In the genomic region with DNA sequence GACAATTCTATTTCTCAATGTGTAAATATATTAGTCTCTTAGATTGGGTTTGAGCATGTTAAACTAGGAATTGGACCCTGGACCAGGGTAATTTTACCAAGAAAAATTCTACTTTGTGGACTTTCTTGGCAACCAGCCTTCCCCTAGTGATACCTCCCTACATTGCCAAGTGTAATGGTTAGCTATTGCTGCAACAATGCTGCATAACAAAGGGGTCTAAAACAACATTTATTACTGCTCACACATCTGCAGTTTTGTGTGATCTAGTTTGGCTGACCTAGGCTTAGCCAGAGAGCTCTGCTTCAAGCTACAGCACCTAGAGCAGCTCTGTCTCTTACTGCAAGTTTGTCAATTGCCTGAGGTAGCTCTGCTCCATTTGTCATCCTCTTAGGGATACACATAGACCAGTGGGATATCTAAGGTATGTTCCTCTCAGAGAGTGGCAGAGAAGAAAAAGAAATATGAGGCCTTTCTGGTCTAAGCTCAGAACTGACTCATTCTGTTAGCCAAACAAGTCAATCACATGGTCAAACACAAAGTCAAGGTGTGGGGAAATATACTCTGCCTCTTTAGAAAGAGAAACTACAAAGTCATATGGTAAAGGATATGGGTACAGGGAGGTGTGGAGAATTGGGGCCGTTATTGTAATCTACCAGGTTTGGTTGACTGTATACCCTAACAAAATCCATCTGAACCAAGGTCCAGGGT, we compare ENCODE assay signal across 18 cellular contexts. TPM values are rescaled to one million over a fixed set of nuclear protein-coding genes. Genes with fewer than 3 reads are reported as not detected.
DNase-seq lines count a peak whose midpoint lies in the region; ATAC-seq and TF ChIP-seq lines count a peak whose summit lies in the region.
"Had no signal": no experiment of that assay in that cellular context is flagged by ENCODE, and none has a peak within 500 bp of the region (broad histone marks: within the 10 kb centered on the region; RNA-seq: fewer than 3 reads in every experiment).

No MANE protein-coding gene starts in this region.

- H3K4me1 Mint-ChIP-seq in activated naive CD8-positive, alpha-beta T cell treated with anti-CD3 and anti-CD28 coated beads for 36 hours: peaks cover 64% of the 10 kb centered on the region
- H3K4me1 Mint-ChIP-seq in naive thymus-derived CD8-positive, alpha-beta T cell: peaks cover 20 to 47% (median 37%) of the 10 kb centered on the region in 4 donors

- H3K4me3 Mint-ChIP-seq in activated naive CD8-positive, alpha-beta T cell treated with anti-CD3 and anti-CD28 coated beads for 36 hours: peak overlapping the region; percentile 26
- peak overlapping the region in 6 of 10 donors; percentile 20 to 86 (median 76) for H3K4me3 Mint-ChIP-seq in naive thymus-derived CD8-positive, alpha-beta T cell

- H3K36me3 ChIP-seq in upper lobe of right lung: no peaks in the 10 kb centered on the region
- H3K36me3 ChIP-seq: BE2C had no signal

- H3K4me3 ChIP-seq in upper lobe of right lung: no peak overlapping the region

- POLR2A ChIA-PET in naive thymus-derived CD8-positive, alpha-beta T cell (lab: Charles Lee): no interaction called here

- H3K9me3 Mint-ChIP-seq in activated naive CD8-positive, alpha-beta T cell treated with anti-CD3 and anti-CD28 coated beads for 36 hours: no peaks in the 10 kb centered on the region
- no peaks in the 10 kb centered on the region for H3K9me3 Mint-ChIP-seq in naive thymus-derived CD8-positive, alpha-beta T cell
- H3K9me3 Mint-ChIP-seq: activated naive CD4-positive, alpha-beta T cell treated with anti-CD3 and anti-CD28 coated beads, Interleukin-2, amount 50 U/mL, for 24 hours; central memory CD8-positive, alpha-beta T cell had no signal

- peak in 1 of 2 donors; percentile 9 for ATAC-seq in naive thymus-derived CD8-positive, alpha-beta T cell
- ATAC-seq in HG02840 (IDR thresholded peaks at IDR 0.05; ENCODE audit: low FRiP score, unreplicated experiment): no peak
- no peak for ATAC-seq in left cardiac atrium
- no peak for ATAC-seq in upper lobe of right lung
- ATAC-seq: Panc1 had no signal

- no peaks in the 10 kb centered on the region for H3K9me3 ChIP-seq in upper lobe of right lung
- H3K9me3 ChIP-seq: BE2C had no signal

- peaks cover 23% of the 10 kb centered on the region for H3K4me1 ChIP-seq in upper lobe of right lung
- H3K4me1 ChIP-seq: BE2C had no signal

- H3K27ac ChIP-seq in upper lobe of right lung: no peak overlapping the region

- H3K27ac Mint-ChIP-seq in activated naive CD8-positive, alpha-beta T cell treated with anti-CD3 and anti-CD28 coated beads for 36 hours: peak overlapping the region; percentile 87
- H3K27ac Mint-ChIP-seq in naive thymus-derived CD8-positive, alpha-beta T cell: peak overlapping the region; percentile 6 to 96 (median 88)
- H3K27ac Mint-ChIP-seq: activated naive CD4-positive, alpha-beta T cell treated with anti-CD3 and anti-CD28 coated beads, Interleukin-2, amount 50 U/mL, for 24 hours; T-helper 17 cell had no signal

- H3K27me3 Mint-ChIP-seq in activated naive CD8-positive, alpha-beta T cell treated with anti-CD3 and anti-CD28 coated beads for 36 hours: peaks cover 51% of the 10 kb centered on the region
- peaks cover 0 to 43% (median 1%) of the 10 kb centered on the region in 5 donors for H3K27me3 Mint-ChIP-seq in naive thymus-derived CD8-positive, alpha-beta T cell

- no peak for TF ChIP-seq CTCF in GM20000 (IDR thresholded peaks at IDR 0.05; ENCODE audit: extremely low read depth, missing control alignments)
- TF ChIP-seq CTCF in upper lobe of right lung (IDR thresholded peaks at IDR 0.05): no peak

- DNase-seq in DMS53 treated with DMSO at 0.1 percent for 48 hours (lab: John Stamatoyannopoulos, UW; ENCODE audit: unreplicated experiment): peak; percentile 63
- DNase-seq in GM20000 (ENCODE audit: low spot score): peak; percentile 34
- no peak for DNase-seq in activated naive CD8-positive, alpha-beta T cell treated with anti-CD3 and anti-CD28 coated beads for 36 hours
- DNase-seq in naive thymus-derived CD8-positive, alpha-beta T cell: no peak
- no peak for DNase-seq in left cardiac atrium
- no peak for DNase-seq in DMS 273 (lab: John Stamatoyannopoulos, UW; ENCODE audit: unreplicated experiment)
- DNase-seq in upper lobe of right lung: no peak
- DNase-seq: BE2C, KBM-7, NCI-H146, NCI-H446 treated with DMSO at 0.1 percent for 48 hours, T-helper 17 cell had no signal

- H3K27me3 ChIP-seq in upper lobe of right lung: peaks cover 16% of the 10 kb centered on the region

- intact Hi-C loops in left cardiac atrium (cut with DNase I) (no loop called here), upper lobe of right lung (cut with DNase I) (no loop called here)

- H3K36me3 Mint-ChIP-seq in activated naive CD8-positive, alpha-beta T cell treated with anti-CD3 and anti-CD28 coated beads for 36 hours: peaks cover 25% of the 10 kb centered on the region
- no peaks in the 10 kb centered on the region for H3K36me3 Mint-ChIP-seq in naive thymus-derived CD8-positive, alpha-beta T cell
- H3K36me3 Mint-ChIP-seq: activated naive CD4-positive, alpha-beta T cell treated with anti-CD3 and anti-CD28 coated beads, Interleukin-2, amount 50 U/mL, for 24 hours had no signal

RNA-seq across cellular contexts. Expression of gene LAYN, which starts 2.0 kb away (rescaled TPM):
- total RNA-seq in activated naive CD8-positive, alpha-beta T cell treated with anti-CD3 and anti-CD28 coated beads for 36 hours: 10 to 100 TPM; 57.4 to 63.2 TPM
- total RNA-seq in naive thymus-derived CD8-positive, alpha-beta T cell: 1 to 10 TPM; 1.2 to 1.4 TPM
- 1 to 10 TPM in 2 of 3 donors, under 1 TPM in 1; 0.45 to 1.6 (median 1.4) TPM for polyA plus RNA-seq in naive thymus-derived CD8-positive, alpha-beta T cell
- total RNA-seq in left cardiac atrium (1 to 10 TPM; 3.5 to 5.8 TPM), upper lobe of right lung (17.5 TPM)

RNA-seq across cellular contexts. Expression of gene HOATZ, which starts 24.0 kb away (rescaled TPM):
- total RNA-seq in activated naive CD8-positive, alpha-beta T cell treated with anti-CD3 and anti-CD28 coated beads for 36 hours: not detected
- not detected for total RNA-seq in naive thymus-derived CD8-positive, alpha-beta T cell
- polyA plus RNA-seq in naive thymus-derived CD8-positive, alpha-beta T cell: not detected
- not detected for total RNA-seq in left cardiac atrium
- total RNA-seq in upper lobe of right lung: not detected
- total RNA-seq: kidney epithelial cell, pulmonary artery endothelial cell, T-helper 17 cell had no signal

RNA-seq across cellular contexts. Expression of gene BTG4, which starts 26.4 kb away (rescaled TPM):
- under 1 TPM; 0.30 to 0.62 TPM for total RNA-seq in activated naive CD8-positive, alpha-beta T cell treated with anti-CD3 and anti-CD28 coated beads for 36 hours
- not detected for total RNA-seq in naive thymus-derived CD8-positive, alpha-beta T cell
- not detected for polyA plus RNA-seq in naive thymus-derived CD8-positive, alpha-beta T cell
- not detected for total RNA-seq in left cardiac atrium
- total RNA-seq in upper lobe of right lung: not detected
- total RNA-seq: pulmonary artery endothelial cell, T-helper 17 cell had no signal

Comparison
In these comparisons a context has a peak if more than half of its experiments do, and no peak if none do; other contexts are left out.
1. DNase-seq: peak in DMS53 treated with DMSO at 0.1 percent for 48 hours (single experiment) and GM20000 (single experiment); none in activated naive CD8-positive, alpha-beta T cell treated with anti-CD3 and anti-CD28 coated beads for 36 hours (single experiment), naive thymus-derived CD8-positive, alpha-beta T cell (0 of 10), left cardiac atrium (single experiment), DMS 273 (single experiment) and upper lobe of right lung (single experiment).